ENCODE assay signal across 11 cellular contexts in genomic region chr3:52248816-52249547, GRCh38. TPM values are rescaled to one million over a fixed set of nuclear protein-coding genes. Genes with fewer than 3 reads are reported as not detected.
DNase-seq lines count a peak whose midpoint lies in the region; ATAC-seq and TF ChIP-seq lines count a peak whose summit lies in the region.
"Had no signal": no experiment of that assay in that cellular context is flagged by ENCODE, and none has a peak within 500 bp of the region (broad histone marks: within the 10 kb centered on the region; RNA-seq: fewer than 3 reads in every experiment).

No MANE protein-coding gene starts in this region.

- WGBS in ovary, 3 donors = 52 to 62% (median 57%) methylated on average over 10 of the region's 10 CpGs

- no peaks in the 10 kb centered on the region for H3K27me3 Mint-ChIP-seq in chondrocyte (ENCODE audit: low read depth)

- H3K4me3 ChIP-seq in ovary = no peak overlapping the region

- H3K4me1 Mint-ChIP-seq in chondrocyte (ENCODE audit: low read depth) = peaks cover 33% of the 10 kb centered on the region

- no peak overlapping the region for H3K4me3 Mint-ChIP-seq in chondrocyte (ENCODE audit: unreplicated experiment)

- H3K27me3 ChIP-seq in ovary = no peaks in the 10 kb centered on the region

- no peak for TF ChIP-seq POLR2A in ovary (IDR thresholded peaks at IDR 0.05)

- no peak for TF ChIP-seq CTCF in chondrocyte (IDR thresholded peaks at IDR 0.05)
- no peak for TF ChIP-seq CTCF in ovary (IDR thresholded peaks at IDR 0.05)

- H3K27ac Mint-ChIP-seq in chondrocyte (ENCODE audit: unreplicated experiment) = peak overlapping the region; percentile 36

- no peak for ATAC-seq in HG02759 (IDR thresholded peaks at IDR 0.05; ENCODE audit: unreplicated experiment)
- ATAC-seq in HG03342 (IDR thresholded peaks at IDR 0.05; ENCODE audit: unreplicated experiment) = no peak
- ATAC-seq: left colon had no signal

- peaks cover 5% of the 10 kb centered on the region for H3K4me1 ChIP-seq in ovary (ENCODE audit: insufficient read depth)

- H3K27ac ChIP-seq in ovary = no peak overlapping the region

- no peaks in the 10 kb centered on the region for H3K36me3 ChIP-seq in ovary

- H3K9me3 ChIP-seq in ovary = no peaks in the 10 kb centered on the region

- peaks cover 11% of the 10 kb centered on the region for H3K36me3 Mint-ChIP-seq in chondrocyte (ENCODE audit: low read depth)

- peak in 2 of 3 experiments; percentile 7 to 29 for DNase-seq in NCI-H1417 (lab: John Stamatoyannopoulos, UW)
- no peak for DNase-seq in NCI-H1417 treated with DMSO at 0.1 percent for 48 hours (lab: John Stamatoyannopoulos, UW)
- DNase-seq in NCI-H69 (lab: John Stamatoyannopoulos, UW) = peak; percentile 34
- DNase-seq in chondrocyte (ENCODE audit: low spot score) = peak; percentile 95
- peak in 3 of 5 donors; percentile 48 to 66 (median 56) for DNase-seq in ovary
- DNase-seq in SHP77 treated with DMSO at 0.1 percent for 48 hours (lab: John Stamatoyannopoulos, UW) = no peak

- intact Hi-C loops in ovary (cut with DNase I) = no loop called here

- TF ChIP-seq EP300 in ovary (IDR thresholded peaks at IDR 0.05) = no peak

- H3K9me3 Mint-ChIP-seq in chondrocyte (ENCODE audit: low read depth) = no peaks in the 10 kb centered on the region

RNA-seq across cellular contexts. Expression of gene PPM1M, which starts 3.4 kb away (rescaled TPM):
- total RNA-seq in chondrocyte (14.5 to 20.8 TPM (median 20.1 TPM) in 3 replicates), ovary (10 to 100 TPM; 15.4 to 32.4 (median 23.4) TPM)
- polyA plus RNA-seq in ovary = 10 to 100 TPM; 25.7 to 48.4 TPM

RNA-seq across cellular contexts. Expression of gene TWF2, which starts 10.0 kb away (rescaled TPM):
- total RNA-seq in chondrocyte (58.9 to 65.9 TPM (median 65.2 TPM) in 3 replicates), ovary (10 to 100 TPM; 34.0 to 56.3 (median 43.3) TPM)
- polyA plus RNA-seq in ovary = 10 to 100 TPM; 14.3 to 40.7 TPM

RNA-seq across cellular contexts. Expression of gene TLR9, which starts 23.5 kb away (rescaled TPM):
- 0.12 TPM in 1 of 3 replicates, not detected in the others for total RNA-seq in chondrocyte
- 1 to 10 TPM in 1 of 7 donors, under 1 TPM in 4, not detected in 2; 0.22 to 1.5 (median 0.74) TPM for total RNA-seq in ovary
- polyA plus RNA-seq in ovary = under 1 TPM; 0.15 to 0.58 TPM
- total RNA-seq: epithelial cell of proximal tubule, SK-MEL-5 had no signal

RNA-seq across cellular contexts. Expression of gene WDR82, which starts 29.5 kb away (rescaled TPM):
- total RNA-seq in chondrocyte (73.0 to 74.9 TPM (median 74.7 TPM) in 3 replicates), ovary (100 to 1,000 TPM in 2 of 7 donors, 10 to 100 TPM in 5; 36.4 to 104 (median 95.2) TPM)
- 100 to 1,000 TPM in 1 of 2 donors, 10 to 100 TPM in 1; 55.3 to 110 TPM for polyA plus RNA-seq in ovary

RNA-seq across cellular contexts. Expression of gene GLYCTK, which starts 38.6 kb away (rescaled TPM):
- 4.8 to 9.8 TPM (median 5.0 TPM) in 3 replicates for total RNA-seq in chondrocyte
- 10 to 100 TPM in 1 of 7 donors, 1 to 10 TPM in 6; 3.7 to 12.2 (median 6.2) TPM for total RNA-seq in ovary
- polyA plus RNA-seq in ovary = 1 to 10 TPM in 1 of 2 donors, under 1 TPM in 1; 0.83 to 6.8 TPM

Comparison
In these comparisons a context has a peak if more than half of its experiments do, and no peak if none do; other contexts are left out.
1. DNase-seq: peak in NCI-H1417 (2 of 3), NCI-H69 (single experiment), chondrocyte (single experiment) and ovary (3 of 5); none in NCI-H1417 treated with DMSO at 0.1 percent for 48 hours (single experiment) and SHP77 treated with DMSO at 0.1 percent for 48 hours (single experiment).